ENCODE assay signal across 28 cellular contexts in genomic region chr7:123732413-123733091, GRCh38.
"Had no signal": no experiment of that assay in that cellular context is flagged by ENCODE, and none has a peak within 500 bp of the region (broad histone marks: within the 10 kb centered on the region; RNA-seq: fewer than 3 reads in every experiment).

No MANE protein-coding gene starts in this region.

- H3K27me3 ChIP-seq: neural progenitor cell, ovary, right lobe of liver, sigmoid colon, stomach, thyroid gland, tibial nerve, upper lobe of left lung, vagina had no signal

- H3K9me3 ChIP-seq: psoas muscle, right lobe of liver, sigmoid colon, stomach, thyroid gland, upper lobe of left lung, vagina had no signal

- DNase-seq: natural killer cell; occipital lobe; ovary; posterior cingulate gyrus; psoas muscle; right lobe of liver; sigmoid colon; small intestine; stimulated activated CD4-positive, alpha-beta T cell treated with anti-CD3 and anti-CD28 coated beads, Interleukin-15, amount 100 ng/mL, for 24 hours; stimulated activated CD4-positive, alpha-beta T cell treated with anti-CD3 and anti-CD28 coated beads, Interleukin-2, amount 100 ng/mL, for 24 hours; stimulated activated CD4-positive, alpha-beta T cell treated with anti-CD3 and anti-CD28 coated beads, Interleukin-2, amount 100 ng/mL, for 48 hours; stimulated activated CD4-positive, alpha-beta T cell treated with anti-CD3 and anti-CD28 coated beads, Interleukin-4, amount 100 ng/mL, for 24 hours; stimulated activated naive B cell treated with anti-CD40 and anti-IgM and Interleukin-4, amounts not matched to agents 10 μg/mL and 1 μg/mL and 100 μg/mL, for 72 hours; stimulated activated naive CD4-positive, alpha-beta T cell treated with Interleukin-2 at 50 U/mL for 16 hours; stomach; thyroid gland had no signal

- H3K4me1 ChIP-seq: neural progenitor cell, parathyroid adenoma, thyroid gland, vagina had no signal

- H3K9ac ChIP-seq: neural progenitor cell, parathyroid adenoma had no signal

- ATAC-seq: natural killer cell; psoas muscle; right cardiac atrium; right lobe of liver; stimulated activated effector memory CD8-positive, alpha-beta T cell treated with anti-CD3 and anti-CD28 coated beads, Interleukin-12 subunit alpha, Interleukin-12 subunit beta, amount 100 ng/mL, for 72 hours; stimulated activated naive B cell treated with anti-CD40 and anti-IgM and Interleukin-4, amounts not matched to agents 10 μg/mL and 1 μg/mL and 100 μg/mL, for 72 hours had no signal

- H3K27me3 Mint-ChIP-seq: progenitor cell of endocrine pancreas; stimulated activated naive B cell treated with anti-CD40 and anti-IgM and Interleukin-4, amounts not matched to agents 10 μg/mL and 1 μg/mL and 100 μg/mL, for 72 hours; stimulated activated naive CD8-positive, alpha-beta T cell treated with anti-CD3 and anti-CD28 coated beads, Interleukin-15, Interleukin-2, amounts not matched to agents 100 ng/mL and 50 ng/mL, for 24 hours had no signal

- H3K27ac Mint-ChIP-seq: natural killer cell; nephron; neural progenitor cell; progenitor cell of endocrine pancreas; stimulated activated naive B cell treated with anti-CD40 and anti-IgM and Interleukin-4, amounts not matched to agents 10 μg/mL and 1 μg/mL and 100 μg/mL, for 72 hours; stimulated activated naive CD8-positive, alpha-beta T cell treated with anti-CD3 and anti-CD28 coated beads, Interleukin-15, Interleukin-2, amounts not matched to agents 100 ng/mL and 50 ng/mL, for 24 hours had no signal

- H2AFZ ChIP-seq: neural progenitor cell, parathyroid adenoma had no signal

- H3K27ac ChIP-seq: neural progenitor cell, ovary, parathyroid adenoma, psoas muscle, right lobe of liver, sigmoid colon, stomach, thoracic aorta, thyroid gland, tibial nerve, upper lobe of left lung, vagina had no signal

- H3K4me2 ChIP-seq: neural progenitor cell had no signal

- H3K4me1 Mint-ChIP-seq: neural progenitor cell had no signal

- H3K4me3 ChIP-seq: neural progenitor cell, ovary, psoas muscle, right lobe of liver, sigmoid colon, stomach, thoracic aorta, thyroid gland, tibial nerve, upper lobe of left lung, vagina had no signal

- FAIRE-seq: small intestine, urothelium cell line had no signal

- H3K4me3 Mint-ChIP-seq: natural killer cell; nephron; neural progenitor cell; stimulated activated effector memory CD8-positive, alpha-beta T cell treated with anti-CD3 and anti-CD28 coated beads, Interleukin-12 subunit alpha, Interleukin-12 subunit beta, amount 100 ng/mL, for 72 hours; stimulated activated naive CD8-positive, alpha-beta T cell treated with anti-CD3 and anti-CD28 coated beads, Interleukin-15, Interleukin-2, amounts not matched to agents 100 ng/mL and 50 ng/mL, for 24 hours had no signal

- H3K36me3 ChIP-seq: neural progenitor cell, ovary, right lobe of liver, sigmoid colon, stomach, thoracic aorta, thyroid gland, tibial nerve, upper lobe of left lung, vagina had no signal
